ENCODE assay signal across 8 cellular contexts in the genomic region with DNA sequence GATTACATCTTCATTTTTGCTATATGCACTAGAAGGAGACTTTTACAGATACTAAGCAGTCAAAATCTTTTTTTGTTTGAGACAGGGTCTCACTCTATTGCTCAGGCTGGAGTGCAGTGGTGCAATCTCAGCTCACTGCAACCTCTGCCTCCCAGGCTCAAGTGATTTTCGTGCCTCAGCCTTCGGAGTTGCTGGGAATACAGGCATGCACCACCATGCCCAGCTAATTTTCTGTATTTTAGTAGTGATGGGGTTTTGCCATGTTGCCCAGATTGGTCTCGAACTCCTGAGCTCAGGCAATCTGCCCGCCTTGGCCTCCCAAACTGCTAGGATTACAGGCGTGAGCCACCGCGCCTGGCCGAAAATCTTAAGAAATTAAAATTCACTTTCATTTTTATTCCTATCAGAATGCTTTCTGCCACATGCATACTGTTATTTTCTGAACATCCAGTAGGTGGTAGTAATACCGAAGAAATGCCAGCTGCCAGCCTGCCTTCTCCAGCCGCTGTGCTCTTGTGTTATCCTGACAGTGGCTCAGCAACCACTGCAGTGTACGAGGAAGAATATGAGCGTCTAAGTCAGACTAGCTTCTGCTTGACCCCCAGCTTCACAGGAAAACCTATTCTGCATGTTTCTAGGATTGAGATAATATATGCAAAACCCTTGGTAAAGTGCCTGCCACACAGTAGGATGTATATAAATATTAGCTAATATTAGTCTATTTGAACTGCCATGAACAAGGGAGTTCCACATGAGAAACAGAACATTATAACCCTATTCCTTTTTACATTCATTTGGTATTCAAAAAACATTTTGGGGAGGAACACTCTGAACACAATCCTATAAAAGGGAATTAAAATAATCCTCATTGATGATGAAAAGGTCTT. TPM values are rescaled to one million over a fixed set of nuclear protein-coding genes. Genes with fewer than 3 reads are reported as not detected.
DNase-seq lines count a peak whose midpoint lies in the region; ATAC-seq and TF ChIP-seq lines count a peak whose summit lies in the region.

No MANE protein-coding gene starts in this region.

- ATAC-seq in GM19467 (IDR thresholded peaks at IDR 0.05; ENCODE audit: unreplicated experiment) (peak; percentile 65), natural killer cell (peak; percentile 90 to 99 (median 96))

- intact Hi-C loops in esophagus muscularis mucosa (cut with DNase I): loop anchor here (5.0 kb wide), 1 partner anchor 191 kb away; no protein-coding TSS in a partner anchor
- intact Hi-C loops in natural killer cell (cut with micrococcal nuclease): loop anchor here (1.0 to 5.0 kb wide), 2 partner anchors 128 to 186 kb away; no protein-coding TSS in a partner anchor

- peaks cover 9% of the 10 kb centered on the region for H3K4me1 ChIP-seq in NT2/D1 (ENCODE audit: insufficient read depth, insufficient read length)
- H3K4me1 ChIP-seq in esophagus muscularis mucosa: peaks cover 0 to 17% (median 17%) of the 10 kb centered on the region in 4 donors
- peaks cover 16% of the 10 kb centered on the region for H3K4me1 ChIP-seq in suprapubic skin

- H3K9ac ChIP-seq in NT2/D1 (ENCODE audit: insufficient read length, low read depth): no peak overlapping the region

- TF ChIP-seq CTCF in esophagus muscularis mucosa (IDR thresholded peaks at IDR 0.05) (peak; percentile 77 to 86 (median 85)), natural killer cell (IDR thresholded peaks at IDR 0.05) (peak; percentile 79), suprapubic skin (IDR thresholded peaks at IDR 0.05) (peak; percentile 51 to 65)

- H3K4me3 Mint-ChIP-seq in natural killer cell: peak overlapping the region; percentile 30

- H3K27ac Mint-ChIP-seq in natural killer cell: peak overlapping the region; percentile 39 to 70

- no peak overlapping the region for H3K27ac ChIP-seq in esophagus muscularis mucosa (replicated peaks in 1 of 4)
- H3K27ac ChIP-seq in suprapubic skin: no peak overlapping the region

- no peaks in the 10 kb centered on the region for H3K27me3 ChIP-seq in NT2/D1 (ENCODE audit: insufficient read depth, insufficient read length)
- H3K27me3 ChIP-seq in esophagus muscularis mucosa: no peaks in the 10 kb centered on the region
- H3K27me3 ChIP-seq in suprapubic skin: no peaks in the 10 kb centered on the region

- H3K4me3 ChIP-seq in NT2/D1 (ENCODE audit: insufficient read length, low read depth) (no peak overlapping the region), esophagus muscularis mucosa (peak overlapping the region in 1 of 4 donors; percentile 6), suprapubic skin (no peak overlapping the region)

- TF ChIP-seq EP300 in esophagus muscularis mucosa (IDR thresholded peaks at IDR 0.05) (no peak), suprapubic skin (IDR thresholded peaks at IDR 0.05) (no peak)

- no peaks in the 10 kb centered on the region for H3K9me3 Mint-ChIP-seq in natural killer cell

- H3K36me3 ChIP-seq in NT2/D1 (ENCODE audit: insufficient read depth, insufficient read length, low read length) (peaks cover 4% of the 10 kb centered on the region), esophagus muscularis mucosa (no peaks in the 10 kb centered on the region), suprapubic skin (no peaks in the 10 kb centered on the region)

- WGBS in esophagus muscularis mucosa: 42% methylated on average over 12 of the region's 12 CpGs
- 42% methylated on average over 12 of the region's 12 CpGs for WGBS in suprapubic skin

- H3K4me1 Mint-ChIP-seq in natural killer cell: peaks cover 0 to 8% of the 10 kb centered on the region in 2 donors

- TF ChIP-seq POLR2A in esophagus muscularis mucosa (IDR thresholded peaks at IDR 0.05; ENCODE audit: low read depth) (no peak), suprapubic skin (IDR thresholded peaks at IDR 0.05) (no peak)

- peak; percentile 6 for DNase-seq in COR-L47 (lab: John Stamatoyannopoulos, UW)
- peak; percentile 2 for DNase-seq in HS-27A (ENCODE audit: low read depth)
- DNase-seq in NT2/D1 (ENCODE audit: low read depth, low spot score): peak; percentile 27
- peak; percentile 4 for DNase-seq in activated T-cell treated with anti-CD3 and anti-CD28 coated beads for 4 hours
- DNase-seq in esophagus muscularis mucosa (ENCODE audit: extremely low spot score): no peak
- no peak for DNase-seq in natural killer cell
- peak in 1 of 2 donors; percentile 82 for DNase-seq in suprapubic skin (ENCODE audit: low spot score in 2 of 2)

- no peaks in the 10 kb centered on the region for H3K27me3 Mint-ChIP-seq in natural killer cell (ENCODE audit: low read depth in 2 of 2)

- H3K9me3 ChIP-seq in NT2/D1 (ENCODE audit: insufficient read depth, low read length) (no peaks in the 10 kb centered on the region), esophagus muscularis mucosa (no peaks in the 10 kb centered on the region), suprapubic skin (no peaks in the 10 kb centered on the region)

- H3K36me3 Mint-ChIP-seq in natural killer cell: no peaks in the 10 kb centered on the region

RNA-seq across cellular contexts. Expression of a gene that starts 54.2 kb away (rescaled TPM):
- total RNA-seq in esophagus muscularis mucosa: 10 to 100 TPM; 10.3 to 17.9 (median 13.5) TPM
- 10 to 100 TPM; 22.8 to 35.8 (median 24.8) TPM for total RNA-seq in natural killer cell
- total RNA-seq in suprapubic skin: 10 to 100 TPM; 11.7 to 25.5 (median 19.4) TPM

Comparison
In these comparisons a context has a peak if more than half of its experiments do, and no peak if none do; other contexts are left out.
1. DNase-seq: peak in COR-L47 (single experiment), HS-27A (single experiment), NT2/D1 (single experiment) and activated T-cell treated with anti-CD3 and anti-CD28 coated beads for 4 hours (single experiment); none in esophagus muscularis mucosa (single experiment) and natural killer cell (single experiment).
2. Peak in every context shown above with its lines, with median percentiles within 50 percentile points of each other: CTCF ChIP-seq.